Comparison of ENCODE assay signal across 1 cellular context in the genomic region with DNA sequence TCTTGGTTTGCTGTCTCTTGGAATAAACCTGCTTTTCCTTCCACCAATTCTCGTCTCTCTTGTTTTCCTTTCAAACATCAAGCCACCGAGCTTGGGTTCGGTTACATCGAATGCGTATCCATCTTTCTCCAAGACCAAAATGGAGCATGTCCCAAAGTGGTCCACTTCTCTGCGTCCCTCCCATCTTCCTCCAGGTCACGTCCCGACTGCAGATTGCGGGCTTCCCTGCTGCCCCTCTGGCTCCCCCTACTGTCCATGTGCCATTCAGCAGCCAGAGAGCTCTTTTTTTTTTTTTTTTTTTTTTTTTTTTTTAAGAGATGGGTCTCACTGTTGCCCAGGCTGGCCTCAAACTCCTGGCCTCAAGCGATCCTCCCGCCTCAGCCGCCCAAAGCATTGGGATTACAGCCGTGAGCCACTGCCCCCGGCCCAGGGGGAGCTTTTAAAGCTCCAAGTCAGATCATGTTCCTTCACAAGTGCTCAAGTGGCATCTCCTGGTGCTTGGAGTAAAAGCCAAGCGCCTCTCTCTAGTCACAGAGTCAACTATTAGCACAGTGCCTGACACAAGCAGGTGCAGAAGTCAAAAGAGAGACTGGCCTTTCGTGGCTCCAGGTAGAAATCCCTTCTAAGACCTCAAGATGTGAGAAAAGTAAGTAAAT.
TF ChIP-seq lines count a peak whose summit lies in the region.

No MANE protein-coding gene starts in this region.

TF ChIP-seq in endothelial cell of umbilical vein, 7 proteins besides CTCF, POLR2A, EP300 and RAD21:
- no peak for TF ChIP-seq JUN (IDR thresholded peaks at IDR 0.05; ENCODE audit: borderline replicate concordance, insufficient read depth, insufficient read length, low read depth)
- no peak for TF ChIP-seq EZH2 (IDR thresholded peaks at IDR 0.05; ENCODE audit: borderline replicate concordance, low read depth, low read length, severe bottlenecking)
- TF ChIP-seq FOS (IDR thresholded peaks at IDR 0.05; ENCODE audit: borderline replicate concordance, insufficient read depth, low read length) = no peak
TF ChIP-seq in endothelial cell of umbilical vein: peak in this region for 0.
